1 cellular context compared by ENCODE assay signal in the genomic region with DNA sequence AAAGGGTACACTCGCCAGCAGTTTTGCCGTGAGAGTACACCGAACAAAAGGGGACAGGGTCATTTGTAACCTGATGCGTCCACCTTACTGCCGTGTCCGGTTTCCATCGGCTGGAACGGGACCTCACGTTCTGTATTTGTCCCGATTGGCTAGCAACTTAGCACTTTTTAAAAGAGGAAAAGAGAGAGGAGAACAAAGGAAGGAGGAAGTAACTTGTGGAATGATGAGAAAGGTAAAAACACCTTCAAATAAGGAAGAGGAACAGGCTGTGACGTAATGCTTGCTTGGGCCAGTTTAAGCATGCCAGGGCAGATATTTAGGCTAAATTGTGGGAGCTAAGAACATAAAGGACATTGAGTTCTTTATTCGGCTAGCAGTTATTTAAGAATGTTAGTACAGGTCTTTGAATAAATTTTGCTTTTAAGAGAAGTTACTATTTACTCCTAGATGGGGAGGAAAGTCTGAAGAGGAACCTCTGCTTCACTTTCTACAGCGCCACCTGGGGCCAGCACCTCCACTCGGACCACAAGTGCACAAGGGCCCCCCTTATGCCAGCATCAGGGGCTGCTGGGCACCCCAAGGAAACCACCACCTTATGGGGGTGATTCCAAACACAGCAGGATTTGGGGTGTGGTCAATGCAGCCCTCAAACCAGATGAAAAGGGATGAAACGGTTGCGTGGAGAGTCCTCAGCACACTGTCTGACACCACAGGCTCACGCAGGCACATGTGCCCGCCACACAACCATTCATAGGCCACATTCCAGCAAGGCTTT.
A peak's percentile ranks its signal among the peaks of the same experiment; 100 is the strongest.
TF ChIP-seq lines count a peak whose summit lies in the region.

No MANE protein-coding gene starts in this region.

TF ChIP-seq in H1, 55 proteins besides CTCF, POLR2A, EP300 and RAD21:
- 0 out of 2 replicates have a peak, but pooled peaks have one; percentile 33 for TF ChIP-seq TEAD4 (IDR thresholded peaks at IDR 0.05; ENCODE audit: low read depth, low read length)
- no peak for TF ChIP-seq JUN (IDR thresholded peaks at IDR 0.05; ENCODE audit: low read depth, low read length)
TF ChIP-seq in H1: peak in this region for 1.
